ENCODE assay signal across 26 cellular contexts in the genomic region with DNA sequence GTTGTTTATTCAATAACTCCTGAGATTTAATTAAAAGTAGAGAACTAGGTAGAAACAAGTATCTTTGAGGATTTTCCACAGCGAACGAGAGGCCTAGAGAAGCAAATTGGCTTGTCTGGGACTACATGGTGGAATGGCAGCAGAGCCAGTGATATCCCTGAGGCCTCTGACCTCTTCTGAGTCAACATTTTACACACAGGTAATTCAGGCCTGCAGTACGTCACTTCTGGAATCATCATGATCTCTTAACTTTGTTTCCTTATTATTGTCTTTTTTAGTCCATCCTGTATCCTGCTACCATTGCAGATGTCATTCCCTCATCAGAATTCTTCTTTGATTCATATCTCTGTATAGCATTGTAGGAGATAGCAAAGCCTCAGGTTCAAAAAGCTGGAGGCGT.
"Had no signal": no experiment of that assay in that cellular context is flagged by ENCODE, and none has a peak within 500 bp of the region (broad histone marks: within the 10 kb centered on the region; RNA-seq: fewer than 3 reads in every experiment).

No MANE protein-coding gene starts in this region.

- H3K9me3 ChIP-seq: stomach, suprapubic skin, testis, thoracic aorta, thyroid gland, tibial artery, tibial nerve, transverse colon, upper lobe of left lung, upper lobe of right lung, uterus, vagina had no signal

- H3K27ac ChIP-seq: stomach, suprapubic skin, testis, thoracic aorta, thyroid gland, tibial artery, tibial nerve, transverse colon, upper lobe of left lung, upper lobe of right lung, uterus, vagina had no signal

- H3K36me3 ChIP-seq: uterus had no signal

- FAIRE-seq: urothelium cell line had no signal

- H3K4me1 ChIP-seq: stomach, suprapubic skin, testis, thyroid gland, tibial artery, tibial nerve, transverse colon, upper lobe of left lung, upper lobe of right lung, uterus, vagina had no signal

- DNase-seq: stimulated activated CD4-positive, alpha-beta T cell treated with anti-CD3 and anti-CD28 coated beads, Interleukin-2, amount 100 ng/mL, for 48 hours; stimulated activated CD4-positive, alpha-beta T cell treated with anti-CD3 and anti-CD28 coated beads, Interleukin-4, amount 100 ng/mL, for 1 hour; stimulated activated CD4-positive, alpha-beta T cell treated with anti-CD3 and anti-CD28 coated beads, Interleukin-4, amount 100 ng/mL, for 24 hours; stimulated activated CD4-positive, alpha-beta T cell treated with anti-CD3 and anti-CD28 coated beads, Interleukin-4, amount 100 ng/mL, for 4 hours; stimulated activated CD8-positive, alpha-beta memory T cell treated with anti-CD3 and anti-CD28 coated beads, Interleukin-4, amount 100 ng/mL, for 48 hours; stimulated activated naive B cell treated with anti-CD40 and anti-IgM and Interleukin-4, amounts not matched to agents 10 μg/mL and 1 μg/mL and 100 μg/mL, for 72 hours; stimulated activated naive CD4-positive, alpha-beta T cell; stimulated activated naive CD4-positive, alpha-beta T cell treated with Interleukin-2 at 50 U/mL for 16 hours; stimulated activated naive CD8-positive, alpha-beta T cell treated with anti-CD3 and anti-CD28 coated beads, Interleukin-15, amount 100 ng/mL, for 72 hours; stimulated activated naive CD8-positive, alpha-beta T cell treated with anti-CD3 and anti-CD28 coated beads, Interleukin-15, Interleukin-2, amounts not matched to agents 100 U/mL and 50 U/mL, for 24 hours; stomach; substantia nigra; testis; thyroid gland; tibial artery; transverse colon; upper lobe of left lung; upper lobe of right lung; uterus had no signal

- ATAC-seq: stimulated activated effector memory CD8-positive, alpha-beta T cell treated with anti-CD3 and anti-CD28 coated beads, Interleukin-12 subunit alpha, Interleukin-12 subunit beta, amount 100 ng/mL, for 72 hours; stimulated activated memory B cell treated with anti-CD40 and anti-IgM and Interleukin-4, amounts not matched to agents 10 μg/mL and 1 μg/mL and 100 μg/mL, for 72 hours; stimulated activated naive B cell treated with anti-CD40 and anti-IgM and Interleukin-4, amounts not matched to agents 10 μg/mL and 1 μg/mL and 100 μg/mL, for 72 hours; stimulated activated naive CD8-positive, alpha-beta T cell treated with anti-CD3 and anti-CD28 coated beads, Interleukin-15, amount 100 ng/mL, for 72 hours; stimulated activated naive CD8-positive, alpha-beta T cell treated with anti-CD3 and anti-CD28 coated beads, Interleukin-15, Interleukin-2, amounts not matched to agents 100 U/mL and 50 U/mL, for 24 hours; upper lobe of right lung had no signal

- H3K4me3 ChIP-seq: stomach, suprapubic skin, testis, thoracic aorta, thyroid gland, tibial artery, tibial nerve, transverse colon, upper lobe of left lung, upper lobe of right lung, uterus, vagina had no signal

- H3K27me3 ChIP-seq: stomach, suprapubic skin, testis, thyroid gland, tibial artery, tibial nerve, transverse colon, upper lobe of left lung, upper lobe of right lung, uterus, vagina had no signal
